Comparison of ENCODE assay signal across 16 cellular contexts in the genomic region with DNA sequence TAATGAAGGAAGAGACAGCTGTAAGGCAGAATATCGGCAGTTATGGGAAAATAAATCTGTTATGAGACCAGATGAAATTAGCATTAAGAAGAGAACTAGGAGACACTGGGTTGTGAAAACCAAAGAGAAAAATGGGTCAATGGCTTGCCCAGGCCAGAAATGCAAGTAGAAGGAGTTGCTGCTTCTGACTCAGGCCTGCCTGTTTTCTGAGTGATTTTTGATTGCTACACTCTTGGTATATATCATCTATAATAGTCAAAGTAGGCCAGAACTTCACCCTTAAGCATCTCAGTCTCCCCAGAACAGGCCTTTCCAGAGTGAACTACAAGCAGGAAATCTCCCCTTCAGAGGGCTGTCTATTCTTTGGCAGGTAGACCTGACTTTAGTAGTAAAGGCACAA.
DNase-seq lines count a peak whose midpoint lies in the region; ATAC-seq and TF ChIP-seq lines count a peak whose summit lies in the region.
"Had no signal": no experiment of that assay in that cellular context is flagged by ENCODE, and none has a peak within 500 bp of the region (broad histone marks: within the 10 kb centered on the region; RNA-seq: fewer than 3 reads in every experiment).

No MANE protein-coding gene starts in this region.

- H3K9ac ChIP-seq in GM23248, result no peak overlapping the region
- no peak overlapping the region for H3K9ac ChIP-seq in adipocyte (ENCODE audit: low read length)

- H3K36me3 ChIP-seq in GM23248 (ENCODE audit: low read depth) (0 out of 2 replicates have a peak, but pooled peaks cover under 1% of the 10 kb centered on the region), adipocyte (ENCODE audit: control insufficient read depth, insufficient read depth, low read length, severe bottlenecking) (no peaks in the 10 kb centered on the region), tibial nerve (no peaks in the 10 kb centered on the region)

- H3K4me1 ChIP-seq in GM23248 (ENCODE audit: insufficient read depth) (peaks cover 48% of the 10 kb centered on the region), adipocyte (ENCODE audit: control insufficient read depth, insufficient read depth, low read length) (peaks cover 30% of the 10 kb centered on the region), tibial nerve (peaks cover 0 to 6% (median 0%) of the 10 kb centered on the region in 4 donors)

- no peaks in the 10 kb centered on the region for H3K27me3 Mint-ChIP-seq in nephron progenitor cell (ENCODE audit: low read depth, poor library complexity)

- in situ Hi-C loops in GM23248 (cut with MboI), result no loop called here

- H2AFZ ChIP-seq in GM23248, result no peak overlapping the region

- no peaks in the 10 kb centered on the region for H4K20me1 ChIP-seq in GM23248 (ENCODE audit: insufficient read depth)

- H3K4me1 Mint-ChIP-seq in nephron progenitor cell, result peaks cover 41% of the 10 kb centered on the region

- peak overlapping the region; percentile 36 for H3K4me2 ChIP-seq in GM23248 (ENCODE audit: unreplicated experiment)

- no peaks in the 10 kb centered on the region for H3K9me2 ChIP-seq in GM23248 (ENCODE audit: insufficient read depth)

- peak overlapping the region; percentile 36 for H3K27ac Mint-ChIP-seq in nephron progenitor cell

- no peak for ATAC-seq in GM21619 (IDR thresholded peaks at IDR 0.05; ENCODE audit: unreplicated experiment)

- H3K4me3 Mint-ChIP-seq in nephron progenitor cell, result no peak overlapping the region

- TF ChIP-seq CTCF in foreskin fibroblast (IDR thresholded peaks at IDR 0.05; ENCODE audit: low read depth, low read length), result no peak
- no peak for TF ChIP-seq CTCF in nephron progenitor cell (IDR thresholded peaks at IDR 0.05)
- no peak for TF ChIP-seq CTCF in tibial nerve (IDR thresholded peaks at IDR 0.05)

- peaks cover 21% of the 10 kb centered on the region for H3K79me2 ChIP-seq in GM23248 (ENCODE audit: insufficient read depth)

- TF ChIP-seq EP300 in tibial nerve (IDR thresholded peaks at IDR 0.05), result no peak

- peaks cover 42% of the 10 kb centered on the region for H3F3A ChIP-seq in GM23248 (ENCODE audit: insufficient read depth)

- H3K27me3 ChIP-seq in GM23248 (replicated peaks; ENCODE audit: insufficient read depth), result no peaks in the 10 kb centered on the region
- H3K27me3 ChIP-seq in adipocyte (replicated peaks; ENCODE audit: control insufficient read depth, insufficient read depth, low read length), result no peaks in the 10 kb centered on the region
- H3K27me3 ChIP-seq in tibial nerve, result no peaks in the 10 kb centered on the region

- no peak for TF ChIP-seq POLR2A in tibial nerve (IDR thresholded peaks at IDR 0.05)

- 94 to 96% methylated on average over 1 of the region's 1 CpG for WGBS in GM23248 (ENCODE audit: low coverage in 1 of 2, low lambda C conversion rate in 2 of 2, missing lambda C conversion rate in 2 of 2), 2 experiments
- 88 to 91% methylated on average over 1 of the region's 1 CpG for WGBS in tibial nerve, 2 donors

- peak; percentile 52 for DNase-seq in GM23248
- DNase-seq in adipocyte (ENCODE audit: low read depth), result peak; percentile 29
- DNase-seq in foreskin fibroblast, result peak; percentile 10 to 36
- DNase-seq in nephron progenitor cell, result no peak
- DNase-seq in mesenteric fat pad (ENCODE audit: low spot score), result no peak
- no peak for DNase-seq in NCI-H128 (lab: John Stamatoyannopoulos, UW; ENCODE audit: unreplicated experiment)
- no peak for DNase-seq in tibial nerve (ENCODE audit: low spot score in 2 of 2)
- DNase-seq: DMS53, H7, NCI-H1417, NCI-H187 treated with DMSO at 0.1 percent for 48 hours, NCI-H446, NCI-H69, RPMI8226 had no signal

- H3K9me3 Mint-ChIP-seq in nephron progenitor cell, result no peaks in the 10 kb centered on the region

- no peaks in the 10 kb centered on the region for H3K36me3 Mint-ChIP-seq in nephron progenitor cell (ENCODE audit: low read depth)

- peak overlapping the region; percentile 67 for H3K27ac ChIP-seq in GM23248
- H3K27ac ChIP-seq in tibial nerve, result no peak overlapping the region
- H3K27ac ChIP-seq: HL-60 had no signal

- no peaks in the 10 kb centered on the region for H3K9me3 ChIP-seq in GM23248 (ENCODE audit: low read depth)
- no peaks in the 10 kb centered on the region for H3K9me3 ChIP-seq in adipocyte (ENCODE audit: control insufficient read depth, low read length)
- H3K9me3 ChIP-seq in tibial nerve, result no peaks in the 10 kb centered on the region

- no peak overlapping the region for H3K4me3 ChIP-seq in GM23248
- H3K4me3 ChIP-seq in adipocyte (ENCODE audit: low read length), result no peak overlapping the region
- H3K4me3 ChIP-seq in foreskin fibroblast (ENCODE audit: low read depth in 1 of 2, low read length in 2 of 2), result no peak overlapping the region
- no peak overlapping the region for H3K4me3 ChIP-seq in tibial nerve

Comparison
In these comparisons a context has a peak if more than half of its experiments do, and no peak if none do; other contexts are left out.
1. DNase-seq: peak in GM23248 (single experiment), adipocyte (single experiment) and foreskin fibroblast (2 of 2); none in nephron progenitor cell (single experiment), mesenteric fat pad (single experiment), NCI-H128 (single experiment) and tibial nerve (0 of 2).